In the genomic region with DNA sequence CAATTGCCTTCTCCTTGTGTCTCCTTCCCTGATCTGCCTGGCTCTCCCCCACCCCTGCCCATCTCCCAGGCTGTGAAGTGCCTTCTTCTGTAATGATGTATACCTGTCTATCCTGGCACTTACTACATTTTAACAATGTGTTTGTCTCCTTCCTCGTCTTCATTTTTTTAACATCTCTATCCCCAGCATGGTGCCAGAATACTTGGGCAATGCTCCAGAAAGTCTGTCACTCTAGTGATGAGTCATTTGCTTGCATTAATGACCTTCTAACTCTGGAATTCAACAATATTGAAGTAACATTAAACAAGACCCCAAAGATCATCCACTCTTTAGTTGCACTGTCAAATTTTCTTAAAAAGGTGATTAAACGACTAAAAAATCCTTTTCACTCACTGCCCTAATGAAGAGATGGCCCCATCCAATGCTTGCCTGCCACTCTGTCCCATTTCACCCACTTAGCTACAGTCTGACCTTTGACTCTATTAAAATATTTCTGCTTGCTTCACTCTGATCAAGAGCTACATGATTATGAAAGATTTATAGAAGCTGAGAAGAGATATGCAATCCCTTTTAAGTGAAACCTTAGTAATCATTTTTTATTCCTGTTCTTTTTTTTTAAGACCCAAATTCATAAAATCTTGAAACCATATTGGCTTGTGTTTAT, we compare ENCODE assay signal across 11 cellular contexts. TPM values are rescaled to one million over a fixed set of nuclear protein-coding genes. Genes with fewer than 3 reads are reported as not detected.
DNase-seq lines count a peak whose midpoint lies in the region; ATAC-seq and TF ChIP-seq lines count a peak whose summit lies in the region.
"Had no signal": no experiment of that assay in that cellular context is flagged by ENCODE, and none has a peak within 500 bp of the region (broad histone marks: within the 10 kb centered on the region; RNA-seq: fewer than 3 reads in every experiment).

No MANE protein-coding gene starts in this region.

- no peak for TF ChIP-seq RAD21 in HCT116 (IDR thresholded peaks at IDR 0.05; ENCODE audit: low read depth)

- H3K9me2 ChIP-seq in HCT116 (ENCODE audit: insufficient read depth): no peaks in the 10 kb centered on the region

- CTCF ChIA-PET in HCT116 (lab: Charles Lee): interaction anchor here (1.1 to 1.4 kb wide), 3 partner anchors 22 to 62 kb away, joined by 3 to 5 read pairs (median 3); no protein-coding TSS in a partner anchor
- CTCF ChIA-PET in activated CD8-positive, alpha-beta T cell treated with anti-CD3 and anti-CD28 coated beads for 36 hours (lab: Charles Lee): no interaction called here

- intact Hi-C loops in HCT116 (cut with micrococcal nuclease): no loop called here
- intact Hi-C loops in activated CD8-positive, alpha-beta T cell treated with anti-CD3 and anti-CD28 coated beads for 36 hours (cut with micrococcal nuclease): no loop called here
- intact Hi-C loops in posterior cingulate gyrus (cut with DNase I): no loop called here

- peaks cover 21 to 22% of the 10 kb centered on the region in 2 experiments for H3K4me1 ChIP-seq in HCT116 (ENCODE audit: control insufficient read depth in 1 of 2, insufficient read depth in 2 of 2, low read length in 2 of 2)
- H3K4me1 ChIP-seq in fibroblast of lung (ENCODE audit: control insufficient read depth, extremely low read depth, insufficient read depth, low read length): peaks cover 5% of the 10 kb centered on the region

- no peak overlapping the region for H3K27ac Mint-ChIP-seq in activated CD8-positive, alpha-beta T cell treated with anti-CD3 and anti-CD28 coated beads for 36 hours

- H3K27ac ChIP-seq in HCT116 (ENCODE audit: low read depth, low read length) (peak overlapping the region; percentile 29; the same call in 1 of the 2 replicates), fibroblast of lung (ENCODE audit: insufficient read depth, low read length) (no peak overlapping the region)

- peaks cover 13% of the 10 kb centered on the region for H3K27me3 Mint-ChIP-seq in activated CD8-positive, alpha-beta T cell treated with anti-CD3 and anti-CD28 coated beads for 36 hours

- H3K4me3 ChIP-seq in HCT116 (replicated peaks in 1 of 2; ENCODE audit: low read depth in 1 of 2, low read length in 2 of 2) (no peak overlapping the region), fibroblast of lung (replicated peaks in 1 of 4; ENCODE audit: control extremely low read depth in 1 of 4, insufficient read depth in 1 of 4, low read depth in 3 of 4, low read length in 4 of 4) (no peak overlapping the region)

- RAD21 ChIA-PET in HCT116 (lab: Charles Lee; ENCODE audit: low non-redundant PET in 1 of 2, low total read pairs in 2 of 2, uncharacterized antibody in 2 of 2, unreplicated experiment in 2 of 2): no interaction called here

- H3K9me3 Mint-ChIP-seq in activated CD8-positive, alpha-beta T cell treated with anti-CD3 and anti-CD28 coated beads for 36 hours: no peaks in the 10 kb centered on the region

- H3K36me3 ChIP-seq in HCT116 (ENCODE audit: control insufficient read depth in 1 of 2, insufficient read depth in 2 of 2, low read length in 2 of 2): no peaks in the 10 kb centered on the region
- no peaks in the 10 kb centered on the region for H3K36me3 ChIP-seq in fibroblast of lung (ENCODE audit: control insufficient read depth, insufficient read depth, low read length)

- no peaks in the 10 kb centered on the region for H3K36me3 Mint-ChIP-seq in activated CD8-positive, alpha-beta T cell treated with anti-CD3 and anti-CD28 coated beads for 36 hours (ENCODE audit: low read depth)

- H4K20me1 ChIP-seq in HCT116 (ENCODE audit: insufficient read depth): no peaks in the 10 kb centered on the region
- no peaks in the 10 kb centered on the region for H4K20me1 ChIP-seq in fibroblast of lung (ENCODE audit: control insufficient read depth, extremely low read depth, insufficient read depth, low read length)

- H2AFZ ChIP-seq in HCT116 (ENCODE audit: low read depth, low read length, poor library complexity, severe bottlenecking) (peak overlapping the region; percentile 6), fibroblast of lung (ENCODE audit: low read length) (no peak overlapping the region)

- peak; percentile 69 for DNase-seq in HCT116 (ENCODE audit: low read depth, low spot score)
- DNase-seq in OCI-M1 (lab: John Stamatoyannopoulos, UW): peak; percentile 9
- peak; percentile 76 to 85 for DNase-seq in fibroblast of lung (ENCODE audit: low read depth in 2 of 2)
- peak; percentile 47 for DNase-seq in pulmonary artery endothelial cell (ENCODE audit: low read depth, low spot score)
- DNase-seq in activated CD8-positive, alpha-beta T cell treated with anti-CD3 and anti-CD28 coated beads for 36 hours: no peak
- DNase-seq in COR-L47 (lab: John Stamatoyannopoulos, UW): no peak
- DNase-seq in posterior cingulate gyrus: no peak
- DNase-seq: effector CD4-positive, alpha-beta T cell; NCI-H2227 treated with DMSO at 0.1 percent for 48 hours; nucleus accumbens had no signal

- no peak overlapping the region for H3K4me3 Mint-ChIP-seq in activated CD8-positive, alpha-beta T cell treated with anti-CD3 and anti-CD28 coated beads for 36 hours

- H3K9me3 ChIP-seq in HCT116 (ENCODE audit: control insufficient read depth in 1 of 2, insufficient read depth in 1 of 2, low read depth in 1 of 2, low read length in 2 of 2) (no peaks in the 10 kb centered on the region), fibroblast of lung (ENCODE audit: control insufficient read depth, insufficient read depth, low read depth, low read length) (no peaks in the 10 kb centered on the region)

- H3K27me3 ChIP-seq in HCT116 (ENCODE audit: insufficient read depth, low read length) (no peaks in the 10 kb centered on the region), fibroblast of lung (ENCODE audit: control insufficient read depth, insufficient read depth, low read length) (no peaks in the 10 kb centered on the region)

- POLR2A ChIA-PET in HCT116 (lab: Charles Lee): interaction anchor here (1.3 kb wide), 1 partner anchor 9 kb away, joined by 5 read pairs; no protein-coding TSS in a partner anchor
- POLR2A ChIA-PET in activated CD8-positive, alpha-beta T cell treated with anti-CD3 and anti-CD28 coated beads for 36 hours (lab: Charles Lee): no interaction called here

- peak; percentile 77 for ATAC-seq in HCT116
- ATAC-seq in activated CD8-positive, alpha-beta T cell treated with anti-CD3 and anti-CD28 coated beads for 36 hours: no peak
- no peak for ATAC-seq in HG03159 (IDR thresholded peaks at IDR 0.05; ENCODE audit: unreplicated experiment)

- H3K79me2 ChIP-seq in HCT116 (ENCODE audit: insufficient read depth, low read length) (no peaks in the 10 kb centered on the region), fibroblast of lung (ENCODE audit: control insufficient read depth, insufficient read depth, low read length) (no peaks in the 10 kb centered on the region)

- no peak for TF ChIP-seq CTCF in HCT116 (IDR thresholded peaks at IDR 0.05 in 2 of 3, conservative IDR thresholded peaks at IDR 0.05 in 1 of 3; ENCODE audit: borderline replicate concordance in 1 of 3, insufficient read depth in 1 of 3, low read depth in 2 of 3, low read length in 2 of 3)
- no peak for TF ChIP-seq CTCF in fibroblast of lung (conservative IDR thresholded peaks at IDR 0.05 in 1 of 2, IDR thresholded peaks at IDR 0.05 in 1 of 2; ENCODE audit: low read depth in 1 of 2, low read length in 2 of 2)
- TF ChIP-seq CTCF in activated CD8-positive, alpha-beta T cell treated with anti-CD3 and anti-CD28 coated beads for 36 hours (IDR thresholded peaks at IDR 0.05): no peak

- no peak for TF ChIP-seq POLR2A in HCT116 (IDR thresholded peaks at IDR 0.05; ENCODE audit: borderline replicate concordance, extremely low read depth, insufficient read depth, insufficient read length)

- H3K4me2 ChIP-seq in HCT116 (ENCODE audit: low read length) (peak overlapping the region; percentile 60), fibroblast of lung (ENCODE audit: extremely low read depth, insufficient read depth, low read length) (peak overlapping the region; percentile 60)

- BruUV-seq in HCT116 (replicated peaks; lab: Mats Ljungman, UMichigan): no TSS peak

- no peaks in the 10 kb centered on the region for H3K4me1 Mint-ChIP-seq in activated CD8-positive, alpha-beta T cell treated with anti-CD3 and anti-CD28 coated beads for 36 hours (ENCODE audit: low read depth)

- H3K9ac ChIP-seq in HCT116 (ENCODE audit: low read length) (no peak overlapping the region; the same call in 1 of the 2 replicates), fibroblast of lung (ENCODE audit: insufficient read depth, low read length) (no peak overlapping the region)

TF ChIP-seq in HCT116, 20 proteins besides CTCF, POLR2A, EP300 and RAD21 (continues in another document):
- TF ChIP-seq ZNF274 (IDR thresholded peaks at IDR 0.05; ENCODE audit: low read depth, low read length): no peak
- TF ChIP-seq, protein P1, sequence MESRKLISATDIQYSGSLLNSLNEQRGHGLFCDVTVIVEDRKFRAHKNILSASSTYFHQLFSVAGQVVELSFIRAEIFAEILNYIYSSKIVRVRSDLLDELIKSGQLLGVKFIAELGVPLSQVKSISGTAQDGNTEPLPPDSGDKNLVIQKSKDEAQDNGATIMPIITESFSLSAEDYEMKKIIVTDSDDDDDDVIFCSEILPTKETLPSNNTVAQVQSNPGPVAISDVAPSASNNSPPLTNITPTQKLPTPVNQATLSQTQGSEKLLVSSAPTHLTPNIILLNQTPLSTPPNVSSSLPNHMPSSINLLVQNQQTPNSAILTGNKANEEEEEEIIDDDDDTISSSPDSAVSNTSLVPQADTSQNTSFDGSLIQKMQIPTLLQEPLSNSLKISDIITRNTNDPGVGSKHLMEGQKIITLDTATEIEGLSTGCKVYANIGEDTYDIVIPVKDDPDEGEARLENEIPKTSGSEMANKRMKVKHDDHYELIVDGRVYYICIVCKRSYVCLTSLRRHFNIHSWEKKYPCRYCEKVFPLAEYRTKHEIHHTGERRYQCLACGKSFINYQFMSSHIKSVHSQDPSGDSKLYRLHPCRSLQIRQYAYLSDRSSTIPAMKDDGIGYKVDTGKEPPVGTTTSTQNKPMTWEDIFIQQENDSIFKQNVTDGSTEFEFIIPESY (IDR thresholded peaks at IDR 0.05; ENCODE audit: extremely low read depth, insufficient replicate concordance, low read length): no peak
- TF ChIP-seq, protein P2, sequence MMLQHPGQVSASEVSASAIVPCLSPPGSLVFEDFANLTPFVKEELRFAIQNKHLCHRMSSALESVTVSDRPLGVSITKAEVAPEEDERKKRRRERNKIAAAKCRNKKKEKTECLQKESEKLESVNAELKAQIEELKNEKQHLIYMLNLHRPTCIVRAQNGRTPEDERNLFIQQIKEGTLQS (IDR thresholded peaks at IDR 0.05): peak; percentile 37; the same call in 1 of the 2 replicates
- TF ChIP-seq TCF7L2 (IDR thresholded peaks at IDR 0.05; ENCODE audit: borderline replicate concordance, extremely low read depth, insufficient read depth, insufficient read length): no peak

RNA-seq across cellular contexts. Expression of a gene that starts 7.7 kb away (rescaled TPM):
- total RNA-seq in HCT116 (2021; ENCODE audit: unreplicated experiment): 0.57 TPM
- 0.24 and 0.30 TPM in 2 replicates for polyA plus RNA-seq in HCT116 (2012)
- under 0.01 TPM in 1 of 2 replicates, not detected in the other for total RNA-seq in fibroblast of lung
- polyA plus RNA-seq in fibroblast of lung: 0.01 TPM in 2 replicates
- polyA plus RNA-seq in fibroblast of lung (2012): 0.02 TPM in 1 of 2 replicates, not detected in the other
- polyA minus RNA-seq in fibroblast of lung (ENCODE audit: low replicate concordance): not detected in 2 replicates
- total RNA-seq in pulmonary artery endothelial cell: 0.04 TPM in 1 of 2 replicates, not detected in the other
- total RNA-seq in activated CD8-positive, alpha-beta T cell treated with anti-CD3 and anti-CD28 coated beads for 36 hours: under 1 TPM; 0.16 to 0.22 TPM

Comparison
In these comparisons a context has a peak if more than half of its experiments do, and no peak if none do; other contexts are left out.
1. DNase-seq: peak in HCT116 (single experiment), OCI-M1 (single experiment), fibroblast of lung (2 of 2) and pulmonary artery endothelial cell (single experiment); none in activated CD8-positive, alpha-beta T cell treated with anti-CD3 and anti-CD28 coated beads for 36 hours (single experiment), COR-L47 (single experiment) and posterior cingulate gyrus (0 of 10).